Comparison of ENCODE assay signal across 11 cellular contexts in genomic region chr7:51288896-51289607, GRCh38. TPM values are rescaled to one million over a fixed set of nuclear protein-coding genes. Genes with fewer than 3 reads are reported as not detected.
A peak's percentile ranks its signal among the peaks of the same experiment; 100 is the strongest.
DNase-seq lines count a peak whose midpoint lies in the region; ATAC-seq and TF ChIP-seq lines count a peak whose summit lies in the region.
"Had no signal": no experiment of that assay in that cellular context is flagged by ENCODE, and none has a peak within 500 bp of the region (broad histone marks: within the 10 kb centered on the region; RNA-seq: fewer than 3 reads in every experiment).

No MANE protein-coding gene starts in this region.

- H3K4me1 ChIP-seq in BLaER1 treated with 17β-estradiol and CSF1 and Interleukin-3, amounts not matched to agents 10 nM and 100 nM, result peaks cover 8 to 13% (median 11%) of the 10 kb centered on the region in 10 experiments; a peak in 18 of 20 replicates
- peaks cover 22% of the 10 kb centered on the region for H3K4me1 ChIP-seq in mucosa of descending colon (ENCODE audit: low read depth)

- H3K9ac ChIP-seq in BLaER1 treated with 17β-estradiol and CSF1 and Interleukin-3, amounts not matched to agents 10 nM and 100 nM, result no peak overlapping the region

- DNase-seq in NCI-H345 treated with DMSO at 0.1 percent for 48 hours (lab: John Stamatoyannopoulos, UW; ENCODE audit: unreplicated experiment) (peak; percentile 67), dorsolateral prefrontal cortex (peak in 1 of 10 donors; percentile 45), mucosa of descending colon (peak; percentile 60 to 67 (median 60)), activated T-cell treated with anti-CD3 and anti-CD28 coated beads for 4 hours (no peak), T-helper 2 cell (no peak)
- DNase-seq: activated CD4-positive, CD25-positive, alpha-beta regulatory T cell; MM.1S; retina had no signal

- intact Hi-C loops in dorsolateral prefrontal cortex (cut with DNase I) (no loop called here), mucosa of descending colon (cut with DNase I, micrococcal nuclease) (no loop called here)

- H3K4me2 ChIP-seq in BLaER1 treated with 17β-estradiol and CSF1 and Interleukin-3, amounts not matched to agents 10 nM and 100 nM, result peak overlapping the region; percentile 10 to 56 (median 40); a peak in 20 of 22 replicates

- H3K27me3 ChIP-seq in BLaER1 treated with 17β-estradiol and CSF1 and Interleukin-3, amounts not matched to agents 10 nM and 100 nM, result no peaks in the 10 kb centered on the region
- no peaks in the 10 kb centered on the region for H3K27me3 ChIP-seq in dorsolateral prefrontal cortex

- H3K9me3 ChIP-seq in BLaER1 treated with 17β-estradiol and CSF1 and Interleukin-3, amounts not matched to agents 10 nM and 100 nM (replicated peaks in 1 of 11), result peaks cover 5 to 11% (median 7%) of the 10 kb centered on the region in 11 experiments; a peak in 18 of 22 replicates
- H3K9me3 ChIP-seq in mucosa of descending colon, result no peaks in the 10 kb centered on the region

- H4K20me1 ChIP-seq in BLaER1 treated with 17β-estradiol and CSF1 and Interleukin-3, amounts not matched to agents 10 nM and 100 nM, result no peaks in the 10 kb centered on the region

- TF ChIP-seq CTCF in dorsolateral prefrontal cortex (IDR thresholded peaks at IDR 0.05 in 54 of 56, conservative IDR thresholded peaks at IDR 0.05 in 2 of 56; ENCODE audit: low read depth in 1 of 56, partially characterized antibody in 56 of 56) (peak in 1 of 56 donors; percentile 11), mucosa of descending colon (IDR thresholded peaks at IDR 0.05) (no peak)

- H3K27ac ChIP-seq in BLaER1 treated with 17β-estradiol and CSF1 and Interleukin-3, amounts not matched to agents 10 nM and 100 nM, result no peak overlapping the region
- H3K27ac ChIP-seq in dorsolateral prefrontal cortex, result peak overlapping the region; percentile 77 to 100 (median 96)

- ATAC-seq in mucosa of descending colon (peak; percentile 81), HG03097 (IDR thresholded peaks at IDR 0.05; ENCODE audit: low FRiP score, unreplicated experiment) (no peak), HG03571 (IDR thresholded peaks at IDR 0.05; ENCODE audit: unreplicated experiment) (no peak)

- no peak overlapping the region for H3K4me3 ChIP-seq in BLaER1 treated with 17β-estradiol and CSF1 and Interleukin-3, amounts not matched to agents 10 nM and 100 nM
- H3K4me3 ChIP-seq in dorsolateral prefrontal cortex (peak overlapping the region in 48 of 59 donors; percentile 2 to 51 (median 22)), mucosa of descending colon (no peak overlapping the region)

- no peaks in the 10 kb centered on the region for H3K36me3 ChIP-seq in BLaER1 treated with 17β-estradiol and CSF1 and Interleukin-3, amounts not matched to agents 10 nM and 100 nM
- no peaks in the 10 kb centered on the region for H3K36me3 ChIP-seq in mucosa of descending colon (ENCODE audit: low read depth)

RNA-seq across cellular contexts. Expression of gene COBL, which starts 27.6 kb away (rescaled TPM):
- total RNA-seq in dorsolateral prefrontal cortex (100 to 1,000 TPM in 118 of 120 experiments, 10 to 100 TPM in 2; 94.0 to 204 (median 136) TPM), mucosa of descending colon (10 to 100 TPM; 48.6 to 91.8 (median 56.6) TPM)

Comparison
In these comparisons a context has a peak if more than half of its experiments do, and no peak if none do; other contexts are left out.
1. H3K27ac ChIP-seq: peak in dorsolateral prefrontal cortex (59 of 59); none in BLaER1 treated with 17β-estradiol and CSF1 and Interleukin-3, amounts not matched to agents 10 nM and 100 nM (0 of 11).
2. H3K4me3 ChIP-seq: peak in dorsolateral prefrontal cortex (48 of 59); none in BLaER1 treated with 17β-estradiol and CSF1 and Interleukin-3, amounts not matched to agents 10 nM and 100 nM (0 of 10) and mucosa of descending colon (single experiment).
3. DNase-seq: peak in NCI-H345 treated with DMSO at 0.1 percent for 48 hours (single experiment) and mucosa of descending colon (3 of 3); none in activated T-cell treated with anti-CD3 and anti-CD28 coated beads for 4 hours (single experiment) and T-helper 2 cell (0 of 5).